In genomic region chr3:143084856-143085731, GRCh38 we compare ENCODE assay signal across 1 cellular context.
TF ChIP-seq lines count a peak whose summit lies in the region.

No MANE protein-coding gene starts in this region.

TF ChIP-seq in K562, 482 proteins besides CTCF, POLR2A, EP300 and RAD21 (continued from another document and continues in another):
- TF ChIP-seq AFF1 (IDR thresholded peaks at IDR 0.05; ENCODE audit: low read depth in 1 of 2, partially characterized antibody in 2 of 2): peak in 1 of 2 experiments; percentile 91
- TF ChIP-seq NFE2 (IDR thresholded peaks at IDR 0.05; ENCODE audit: low read depth): peak; percentile 78
- TF ChIP-seq MXD1 (CRISPR knock-in tag; IDR thresholded peaks at IDR 0.05; ENCODE audit: borderline replicate concordance, poor library complexity, severe bottlenecking): no peak
- TF ChIP-seq ZNF561 (CRISPR knock-in tag; conservative IDR thresholded peaks at IDR 0.05): peak; percentile 72; the same call in 1 of the 2 replicates
- no peak for TF ChIP-seq ZC3H11A (IDR thresholded peaks at IDR 0.05; ENCODE audit: low read depth, low read length)
- TF ChIP-seq, protein P1, sequence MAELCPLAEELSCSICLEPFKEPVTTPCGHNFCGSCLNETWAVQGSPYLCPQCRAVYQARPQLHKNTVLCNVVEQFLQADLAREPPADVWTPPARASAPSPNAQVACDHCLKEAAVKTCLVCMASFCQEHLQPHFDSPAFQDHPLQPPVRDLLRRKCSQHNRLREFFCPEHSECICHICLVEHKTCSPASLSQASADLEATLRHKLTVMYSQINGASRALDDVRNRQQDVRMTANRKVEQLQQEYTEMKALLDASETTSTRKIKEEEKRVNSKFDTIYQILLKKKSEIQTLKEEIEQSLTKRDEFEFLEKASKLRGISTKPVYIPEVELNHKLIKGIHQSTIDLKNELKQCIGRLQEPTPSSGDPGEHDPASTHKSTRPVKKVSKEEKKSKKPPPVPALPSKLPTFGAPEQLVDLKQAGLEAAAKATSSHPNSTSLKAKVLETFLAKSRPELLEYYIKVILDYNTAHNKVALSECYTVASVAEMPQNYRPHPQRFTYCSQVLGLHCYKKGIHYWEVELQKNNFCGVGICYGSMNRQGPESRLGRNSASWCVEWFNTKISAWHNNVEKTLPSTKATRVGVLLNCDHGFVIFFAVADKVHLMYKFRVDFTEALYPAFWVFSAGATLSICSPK (IDR thresholded peaks at IDR 0.05; ENCODE audit: borderline replicate concordance): no peak; the same call in 1 of the 2 replicates
- no peak for TF ChIP-seq KDM2B (CRISPR knock-in tag; IDR thresholded peaks at IDR 0.05)
- TF ChIP-seq ILK (tag; IDR thresholded peaks at IDR 0.05; ENCODE audit: borderline replicate concordance, low read depth): no peak
- TF ChIP-seq GATAD2A (IDR thresholded peaks at IDR 0.05): peak; percentile 45; the same call in 1 of the 2 replicates
- no peak for TF ChIP-seq ZNF695 (CRISPR knock-in tag; IDR thresholded peaks at IDR 0.05)
- no peak for TF ChIP-seq ZBTB34 (CRISPR knock-in tag; IDR thresholded peaks at IDR 0.05)
- TF ChIP-seq POLR3G (IDR thresholded peaks at IDR 0.05; ENCODE audit: extremely low read depth, insufficient read length, insufficient replicate concordance): no peak
- no peak for TF ChIP-seq TAF15 (IDR thresholded peaks at IDR 0.05; ENCODE audit: low read depth, low read length)
- TF ChIP-seq RCOR1 (IDR thresholded peaks at IDR 0.05; ENCODE audit: borderline replicate concordance in 1 of 2, low read depth in 2 of 2, low read length in 2 of 2): peak; percentile 88 to 89; a peak in 3 of 4 replicates
- TF ChIP-seq SOX6 (IDR thresholded peaks at IDR 0.05): peak; percentile 96
- peak; percentile 50 for TF ChIP-seq POLR2G (IDR thresholded peaks at IDR 0.05; ENCODE audit: low read depth, low read length)
- no peak for TF ChIP-seq ZFP36 (IDR thresholded peaks at IDR 0.05; ENCODE audit: low read depth, low read length, partially characterized antibody)
- no peak for TF ChIP-seq CSDE1 (IDR thresholded peaks at IDR 0.05)
- TF ChIP-seq NR1H2 (CRISPR knock-in tag; IDR thresholded peaks at IDR 0.05): no peak
- peak; percentile 84 for TF ChIP-seq ETV5 (CRISPR knock-in tag; IDR thresholded peaks at IDR 0.05; ENCODE audit: low read depth)
- TF ChIP-seq CC2D1A (IDR thresholded peaks at IDR 0.05): peak; percentile 99
- TF ChIP-seq, protein P2, sequence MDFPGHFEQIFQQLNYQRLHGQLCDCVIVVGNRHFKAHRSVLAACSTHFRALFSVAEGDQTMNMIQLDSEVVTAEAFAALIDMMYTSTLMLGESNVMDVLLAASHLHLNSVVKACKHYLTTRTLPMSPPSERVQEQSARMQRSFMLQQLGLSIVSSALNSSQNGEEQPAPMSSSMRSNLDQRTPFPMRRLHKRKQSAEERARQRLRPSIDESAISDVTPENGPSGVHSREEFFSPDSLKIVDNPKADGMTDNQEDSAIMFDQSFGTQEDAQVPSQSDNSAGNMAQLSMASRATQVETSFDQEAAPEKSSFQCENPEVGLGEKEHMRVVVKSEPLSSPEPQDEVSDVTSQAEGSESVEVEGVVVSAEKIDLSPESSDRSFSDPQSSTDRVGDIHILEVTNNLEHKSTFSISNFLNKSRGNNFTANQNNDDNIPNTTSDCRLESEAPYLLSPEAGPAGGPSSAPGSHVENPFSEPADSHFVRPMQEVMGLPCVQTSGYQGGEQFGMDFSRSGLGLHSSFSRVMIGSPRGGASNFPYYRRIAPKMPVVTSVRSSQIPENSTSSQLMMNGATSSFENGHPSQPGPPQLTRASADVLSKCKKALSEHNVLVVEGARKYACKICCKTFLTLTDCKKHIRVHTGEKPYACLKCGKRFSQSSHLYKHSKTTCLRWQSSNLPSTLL (IDR thresholded peaks at IDR 0.05): no peak
- TF ChIP-seq NFE2L1 (tag; IDR thresholded peaks at IDR 0.05; ENCODE audit: borderline replicate concordance, low read depth): 0 out of 2 replicates have a peak, but pooled peaks have one; percentile 44
- peak; percentile 67; the same call in 1 of the 2 replicates for TF ChIP-seq ZNF212 (CRISPR knock-in tag; IDR thresholded peaks at IDR 0.05)
- no peak for TF ChIP-seq SAP30 (IDR thresholded peaks at IDR 0.05; ENCODE audit: borderline replicate concordance, insufficient read depth, low read depth, low read length, poor library complexity, severe bottlenecking)
- no peak for TF ChIP-seq BMI1 (IDR thresholded peaks at IDR 0.05; ENCODE audit: low read length)
- no peak for TF ChIP-seq ZNF668 (CRISPR knock-in tag; IDR thresholded peaks at IDR 0.05)
- TF ChIP-seq, protein P3, sequence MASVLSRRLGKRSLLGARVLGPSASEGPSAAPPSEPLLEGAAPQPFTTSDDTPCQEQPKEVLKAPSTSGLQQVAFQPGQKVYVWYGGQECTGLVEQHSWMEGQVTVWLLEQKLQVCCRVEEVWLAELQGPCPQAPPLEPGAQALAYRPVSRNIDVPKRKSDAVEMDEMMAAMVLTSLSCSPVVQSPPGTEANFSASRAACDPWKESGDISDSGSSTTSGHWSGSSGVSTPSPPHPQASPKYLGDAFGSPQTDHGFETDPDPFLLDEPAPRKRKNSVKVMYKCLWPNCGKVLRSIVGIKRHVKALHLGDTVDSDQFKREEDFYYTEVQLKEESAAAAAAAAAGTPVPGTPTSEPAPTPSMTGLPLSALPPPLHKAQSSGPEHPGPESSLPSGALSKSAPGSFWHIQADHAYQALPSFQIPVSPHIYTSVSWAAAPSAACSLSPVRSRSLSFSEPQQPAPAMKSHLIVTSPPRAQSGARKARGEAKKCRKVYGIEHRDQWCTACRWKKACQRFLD (CRISPR knock-in tag; IDR thresholded peaks at IDR 0.05): peak; percentile 96
- no peak; the same call in 1 of the 2 replicates for TF ChIP-seq ZKSCAN8 (CRISPR knock-in tag; IDR thresholded peaks at IDR 0.05)
- TF ChIP-seq TCF7L2 (IDR thresholded peaks at IDR 0.05; ENCODE audit: low read depth, low read length): no peak
- 0 out of 2 replicates have a peak, but pooled peaks have one; percentile 34 for TF ChIP-seq ZNF316 (IDR thresholded peaks at IDR 0.05)
- TF ChIP-seq MCM7 (IDR thresholded peaks at IDR 0.05): 0 out of 4 replicates have a peak, but pooled peaks of 1 of the 2 experiments have one; percentile 35
- TF ChIP-seq HOXB6 (CRISPR knock-in tag; IDR thresholded peaks at IDR 0.05; ENCODE audit: borderline replicate concordance): no peak
- no peak for TF ChIP-seq ZBTB26 (CRISPR knock-in tag; IDR thresholded peaks at IDR 0.05)
- TF ChIP-seq, protein P4, sequence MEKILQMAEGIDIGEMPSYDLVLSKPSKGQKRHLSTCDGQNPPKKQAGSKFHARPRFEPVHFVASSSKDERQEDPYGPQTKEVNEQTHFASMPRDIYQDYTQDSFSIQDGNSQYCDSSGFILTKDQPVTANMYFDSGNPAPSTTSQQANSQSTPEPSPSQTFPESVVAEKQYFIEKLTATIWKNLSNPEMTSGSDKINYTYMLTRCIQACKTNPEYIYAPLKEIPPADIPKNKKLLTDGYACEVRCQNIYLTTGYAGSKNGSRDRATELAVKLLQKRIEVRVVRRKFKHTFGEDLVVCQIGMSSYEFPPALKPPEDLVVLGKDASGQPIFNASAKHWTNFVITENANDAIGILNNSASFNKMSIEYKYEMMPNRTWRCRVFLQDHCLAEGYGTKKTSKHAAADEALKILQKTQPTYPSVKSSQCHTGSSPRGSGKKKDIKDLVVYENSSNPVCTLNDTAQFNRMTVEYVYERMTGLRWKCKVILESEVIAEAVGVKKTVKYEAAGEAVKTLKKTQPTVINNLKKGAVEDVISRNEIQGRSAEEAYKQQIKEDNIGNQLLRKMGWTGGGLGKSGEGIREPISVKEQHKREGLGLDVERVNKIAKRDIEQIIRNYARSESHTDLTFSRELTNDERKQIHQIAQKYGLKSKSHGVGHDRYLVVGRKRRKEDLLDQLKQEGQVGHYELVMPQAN (IDR thresholded peaks at IDR 0.05; ENCODE audit: borderline replicate concordance): no peak
- TF ChIP-seq ZNF217 (CRISPR knock-in tag; IDR thresholded peaks at IDR 0.05): no peak
- no peak for TF ChIP-seq ETS2 (tag; IDR thresholded peaks at IDR 0.05; ENCODE audit: borderline replicate concordance, poor library complexity, severe bottlenecking)
- TF ChIP-seq TFAP4 (CRISPR knock-in tag; IDR thresholded peaks at IDR 0.05; ENCODE audit: borderline replicate concordance): peak; percentile 94
- TF ChIP-seq ZNF75A (CRISPR knock-in tag; IDR thresholded peaks at IDR 0.05): no peak
- no peak for TF ChIP-seq CUX1 (CRISPR knock-in tag; IDR thresholded peaks at IDR 0.05)
- TF ChIP-seq SMAD2 (IDR thresholded peaks at IDR 0.05; ENCODE audit: low read depth, low read length): no peak
